ENCODE assay signal across 34 cellular contexts in genomic region chr17:51191895-51192294, GRCh38.
"Had no signal": no experiment of that assay in that cellular context is flagged by ENCODE, and none has a peak within 500 bp of the region (broad histone marks: within the 10 kb centered on the region; RNA-seq: fewer than 3 reads in every experiment).

No MANE protein-coding gene starts in this region.

- H3K9me3 ChIP-seq: adrenal gland, body of pancreas, breast epithelium had no signal

- ATAC-seq: activated CD8-positive, alpha-beta T cell treated with anti-CD3 and anti-CD28 coated beads for 36 hours; activated naive CD4-positive, alpha-beta T cell treated with anti-CD3 and anti-CD28 coated beads, Interleukin-2, amount 50 U/mL, for 72 hours; activated T-helper 17 cell treated with anti-CD3 and anti-CD28 coated beads, Interleukin-2, amount 50 U/mL, for 72 hours; body of pancreas had no signal

- H3K27ac Mint-ChIP-seq: activated B cell treated with CpG ODN at 0.5 μM for 24 hours; activated CD4-positive, alpha-beta memory T cell treated with anti-CD3 and anti-CD28 coated beads for 36 hours; activated CD4-positive, alpha-beta T cell treated with anti-CD3 and anti-CD28 coated beads, Interleukin-2, amount 10 ng/mL, durations not matched to agents 24 days and 14 days; activated CD8-positive, alpha-beta T cell treated with anti-CD3 and anti-CD28 coated beads for 36 hours; activated naive CD4-positive, alpha-beta T cell treated with anti-CD3 and anti-CD28 coated beads for 36 hours; activated naive CD4-positive, alpha-beta T cell treated with anti-CD3 and anti-CD28 coated beads, Interleukin-2, amount 50 U/mL, for 72 hours; activated naive CD8-positive, alpha-beta T cell treated with anti-CD3 and anti-CD28 coated beads for 36 hours; activated T-cell treated with anti-CD3 and anti-CD28 coated beads, Interleukin-2, amount 50 U/mL, for 24 hours; activated T-helper 1 cell treated with anti-CD3 and anti-CD28 coated beads, Interleukin-12 subunit alpha, Interleukin-12 subunit beta, Interleukin-2, Interleukin-4 antibody, amounts not matched to agents 30 ng/mL and 10 ng/mL and 1 ng/mL, durations not matched to agents 14 hours and 24 hours and 36 hours; activated T-helper 17 cell treated with anti-CD3 and anti-CD28 coated beads, Interleukin-2, amount 50 U/mL, for 72 hours; T-helper 1 cell treated with Interleukin-12 subunit alpha and Interleukin-12 subunit beta and Interleukin-4 antibody, amounts not matched to agents 30 μg/mL and 1 μg/mL, for 36 hours; T-helper 2 cell treated with Interferon-gamma antibody and Interleukin-4, amounts not matched to agents 5 μg/mL and 100 μg/mL, for 36 hours had no signal

- H3K9me3 Mint-ChIP-seq: activated B cell treated with CpG ODN at 0.5 μM for 24 hours; activated CD4-positive, alpha-beta memory T cell treated with anti-CD3 and anti-CD28 coated beads for 36 hours; activated CD4-positive, alpha-beta T cell treated with anti-CD3 and anti-CD28 coated beads, Interleukin-2, amount 10 ng/mL, durations not matched to agents 24 days and 14 days; activated CD8-positive, alpha-beta T cell treated with anti-CD3 and anti-CD28 coated beads for 36 hours; activated naive CD4-positive, alpha-beta T cell treated with anti-CD3 and anti-CD28 coated beads for 36 hours; activated naive CD4-positive, alpha-beta T cell treated with anti-CD3 and anti-CD28 coated beads, Interleukin-2, amount 50 U/mL, for 72 hours; activated naive CD8-positive, alpha-beta T cell treated with anti-CD3 and anti-CD28 coated beads for 36 hours; activated T-cell treated with anti-CD3 and anti-CD28 coated beads, Interleukin-2, amount 50 U/mL, for 24 hours; activated T-helper 1 cell treated with anti-CD3 and anti-CD28 coated beads, Interleukin-12 subunit alpha, Interleukin-12 subunit beta, Interleukin-2, Interleukin-4 antibody, amounts not matched to agents 30 ng/mL and 10 ng/mL and 1 ng/mL, durations not matched to agents 14 hours and 24 hours and 36 hours; activated T-helper 17 cell treated with anti-CD3 and anti-CD28 coated beads, Interleukin-2, amount 50 U/mL, for 72 hours; T-helper 1 cell treated with Interleukin-12 subunit alpha and Interleukin-12 subunit beta and Interleukin-4 antibody, amounts not matched to agents 30 μg/mL and 1 μg/mL, for 36 hours; T-helper 2 cell treated with Interferon-gamma antibody and Interleukin-4, amounts not matched to agents 5 μg/mL and 100 μg/mL, for 36 hours had no signal

- H3K4me1 ChIP-seq: adrenal gland, body of pancreas, breast epithelium had no signal

- H3K27me3 ChIP-seq: adrenal gland, body of pancreas, brain microvascular endothelial cell, breast epithelium had no signal

- DNase-seq: activated B cell treated with CpG ODN at 0.5 μM for 24 hours; activated CD4-positive, alpha-beta memory T cell treated with anti-CD3 and anti-CD28 coated beads for 36 hours; activated CD4-positive, alpha-beta T cell treated with anti-CD3 and anti-CD28 coated beads for 4 hours; activated CD4-positive, alpha-beta T cell treated with anti-CD3 and anti-CD28 coated beads, Interleukin-2, amount 10 ng/mL, durations not matched to agents 24 days and 14 days; activated CD4-positive, alpha-beta T cell treated with anti-CD3 and anti-CD28 coated beads, Interleukin-2, amount 50 U/mL, for 1 hour; activated CD4-positive, alpha-beta T cell treated with anti-CD3 and anti-CD28 coated beads, Interleukin-2, amount 50 U/mL, for 4 hours; activated CD4-positive, CD25-positive, alpha-beta regulatory T cell treated with anti-CD3 and anti-CD28 coated beads, Interleukin-2, amount 50 U/mL, for 72 hours; activated CD8-positive, alpha-beta memory T cell treated with anti-CD3 and anti-CD28 coated beads, Interleukin-2, amount 50 U/mL, for 4 hours; activated CD8-positive, alpha-beta T cell treated with anti-CD3 and anti-CD28 coated beads for 36 hours; activated effector memory CD4-positive, alpha-beta T cell treated with anti-CD3 and anti-CD28 coated beads, Interleukin-2, amount 50 U/mL, for 16 hours; activated gamma-delta T cell treated with Interleukin-2 at 50 U/mL for 16 hours; activated naive CD4-positive, alpha-beta T cell; activated naive CD4-positive, alpha-beta T cell treated with anti-CD3 and anti-CD28 coated beads for 36 hours; activated naive CD4-positive, alpha-beta T cell treated with anti-CD3 and anti-CD28 coated beads, Interleukin-2, amount 50 U/mL, for 16 hours; activated naive CD8-positive, alpha-beta T cell treated with anti-CD3 and anti-CD28 coated beads for 36 hours; activated T-cell treated with anti-CD3 and anti-CD28 coated beads, Interleukin-2, amount 50 U/mL, for 24 hours; activated T-cell treated with anti-CD3 and anti-CD28 coated beads, Interleukin-2, amount 50 U/mL, for 48 hours; adrenal gland; amniotic stem cell; aorta; body of pancreas; brain microvascular endothelial cell; central memory CD4-positive, alpha-beta T cell; T-helper 2 cell; T-helper 9 cell had no signal

- H3K4me1 Mint-ChIP-seq: activated B cell treated with CpG ODN at 0.5 μM for 24 hours; activated naive CD8-positive, alpha-beta T cell treated with anti-CD3 and anti-CD28 coated beads for 36 hours; activated T-helper 17 cell treated with anti-CD3 and anti-CD28 coated beads, Interleukin-2, amount 50 U/mL, for 72 hours had no signal

- FAIRE-seq: colon, TTC549 had no signal

- H3K27ac ChIP-seq: adrenal gland, body of pancreas, brain microvascular endothelial cell, breast epithelium, VCaP had no signal

- H3K4me3 Mint-ChIP-seq: activated B cell treated with CpG ODN at 0.5 μM for 24 hours; activated CD4-positive, alpha-beta memory T cell treated with anti-CD3 and anti-CD28 coated beads for 36 hours; activated CD4-positive, alpha-beta T cell treated with anti-CD3 and anti-CD28 coated beads, Interleukin-2, amount 10 ng/mL, durations not matched to agents 24 days and 14 days; activated CD8-positive, alpha-beta T cell treated with anti-CD3 and anti-CD28 coated beads for 36 hours; activated naive CD4-positive, alpha-beta T cell treated with anti-CD3 and anti-CD28 coated beads for 36 hours; activated naive CD8-positive, alpha-beta T cell treated with anti-CD3 and anti-CD28 coated beads for 36 hours; activated T-cell treated with anti-CD3 and anti-CD28 coated beads, Interleukin-2, amount 50 U/mL, for 24 hours; activated T-helper 1 cell treated with anti-CD3 and anti-CD28 coated beads, Interleukin-12 subunit alpha, Interleukin-12 subunit beta, Interleukin-2, Interleukin-4 antibody, amounts not matched to agents 30 ng/mL and 10 ng/mL and 1 ng/mL, durations not matched to agents 14 hours and 24 hours and 36 hours; activated T-helper 17 cell treated with anti-CD3 and anti-CD28 coated beads, Interleukin-2, amount 50 U/mL, for 72 hours; T-helper 1 cell treated with Interleukin-12 subunit alpha and Interleukin-12 subunit beta and Interleukin-4 antibody, amounts not matched to agents 30 μg/mL and 1 μg/mL, for 36 hours; T-helper 2 cell treated with Interferon-gamma antibody and Interleukin-4, amounts not matched to agents 5 μg/mL and 100 μg/mL, for 36 hours had no signal

- H3K27me3 Mint-ChIP-seq: activated B cell treated with CpG ODN at 0.5 μM for 24 hours; activated CD4-positive, alpha-beta memory T cell treated with anti-CD3 and anti-CD28 coated beads for 36 hours; activated CD4-positive, alpha-beta T cell treated with anti-CD3 and anti-CD28 coated beads, Interleukin-2, amount 10 ng/mL, durations not matched to agents 24 days and 14 days; activated CD8-positive, alpha-beta T cell treated with anti-CD3 and anti-CD28 coated beads for 36 hours; activated naive CD8-positive, alpha-beta T cell treated with anti-CD3 and anti-CD28 coated beads for 36 hours; activated T-cell treated with anti-CD3 and anti-CD28 coated beads, Interleukin-2, amount 50 U/mL, for 24 hours; activated T-helper 17 cell treated with anti-CD3 and anti-CD28 coated beads, Interleukin-2, amount 50 U/mL, for 72 hours had no signal

- H3K4me3 ChIP-seq: adrenal gland, body of pancreas, breast epithelium had no signal
